In genomic region chr22:48161354-48161753, GRCh38 we compare ENCODE assay signal across 17 cellular contexts.
DNase-seq lines count a peak whose midpoint lies in the region; ATAC-seq and TF ChIP-seq lines count a peak whose summit lies in the region.
"Had no signal": no experiment of that assay in that cellular context is flagged by ENCODE, and none has a peak within 500 bp of the region (broad histone marks: within the 10 kb centered on the region; RNA-seq: fewer than 3 reads in every experiment).

No MANE protein-coding gene starts in this region.

- H4K5ac ChIP-seq in mesendoderm (ENCODE audit: low read length), result no peak overlapping the region

- no peak for TF ChIP-seq CTCF in mucosa of descending colon (IDR thresholded peaks at IDR 0.05)

- H3K4me3 ChIP-seq in mucosa of descending colon, result no peak overlapping the region
- H3K4me3 ChIP-seq in mesendoderm (ENCODE audit: low read length), result no peak overlapping the region
- H3K4me3 ChIP-seq: BLaER1 treated with 17β-estradiol and CSF1 and Interleukin-3, amounts not matched to agents 10 nM and 100 nM; K562 had no signal

- H3K79me1 ChIP-seq in mesendoderm (ENCODE audit: low read length), result no peaks in the 10 kb centered on the region

- intact Hi-C loops in mucosa of descending colon (cut with DNase I, micrococcal nuclease), result no loop called here

- H2BK15ac ChIP-seq in mesendoderm (replicated peaks; ENCODE audit: low read depth), result no peak overlapping the region

- no peak overlapping the region for H3K4ac ChIP-seq in mesendoderm (ENCODE audit: low read depth, low read length)

- no peak overlapping the region for H3K23ac ChIP-seq in mesendoderm (ENCODE audit: low read length)

- H3K56ac ChIP-seq in mesendoderm (ENCODE audit: low read length), result no peak overlapping the region

- H3K27ac ChIP-seq in mesendoderm (ENCODE audit: low read depth, low read length), result no peak overlapping the region
- H3K27ac ChIP-seq: BLaER1 treated with 17β-estradiol and CSF1 and Interleukin-3, amounts not matched to agents 10 nM and 100 nM had no signal

- no peak overlapping the region for H3K4me2 ChIP-seq in mesendoderm (ENCODE audit: low read length)
- H3K4me2 ChIP-seq: BLaER1 treated with 17β-estradiol and CSF1 and Interleukin-3, amounts not matched to agents 10 nM and 100 nM had no signal

- peak; percentile 13 for DNase-seq in NCI-H748 (lab: John Stamatoyannopoulos, UW; ENCODE audit: unreplicated experiment)
- DNase-seq in NCI-H748 treated with DMSO at 0.1 percent for 48 hours (lab: John Stamatoyannopoulos, UW), result no peak
- peak; percentile 18 for DNase-seq in SW480 (ENCODE audit: low spot score)
- peak in 2 of 3 donors; percentile 62 to 75 for DNase-seq in mucosa of descending colon
- DNase-seq in stimulated activated CD4-positive, alpha-beta T cell treated with anti-CD3 and anti-CD28 coated beads, Interleukin-12 subunit alpha, Interleukin-12 subunit beta, amount 100 ng/mL, for 4 hours, result no peak
- no peak for DNase-seq in mesendoderm
- no peak for DNase-seq in HCEC 1CT
- DNase-seq: CD8-positive, alpha-beta memory T cell; COR-L47; DMS 273 treated with DMSO at 0.1 percent for 48 hours; DMS53; GDM1; GOT3; H7; IMR-90 had no signal

- no peak overlapping the region for H2BK5ac ChIP-seq in mesendoderm (ENCODE audit: low read length)

- H3K9me3 ChIP-seq in mucosa of descending colon, result no peaks in the 10 kb centered on the region
- H3K9me3 ChIP-seq: BLaER1 treated with 17β-estradiol and CSF1 and Interleukin-3, amounts not matched to agents 10 nM and 100 nM had no signal

- H3K79me2 ChIP-seq in mesendoderm (ENCODE audit: control insufficient read depth, insufficient read depth, low read length), result no peaks in the 10 kb centered on the region

- H2BK120ac ChIP-seq in mesendoderm (ENCODE audit: low read depth, low read length), result no peak overlapping the region

- H4K8ac ChIP-seq in mesendoderm (ENCODE audit: low read depth, low read length), result no peak overlapping the region

- WGBS in mesendoderm (ENCODE audit: extremely low coverage, insufficient coverage, low lambda C conversion rate), result no CpG with 5 or more reads among the region's 7 CpGs

- peak; percentile 26 for ATAC-seq in mucosa of descending colon
- ATAC-seq: K562 had no signal

- H3K4me1 ChIP-seq in mucosa of descending colon (ENCODE audit: low read depth), result peaks cover 15% of the 10 kb centered on the region
- H3K4me1 ChIP-seq in mesendoderm (ENCODE audit: control insufficient read depth, low read depth, low read length), result no peaks in the 10 kb centered on the region

- no peak overlapping the region for H3K9ac ChIP-seq in mesendoderm (ENCODE audit: low read length)
- H3K9ac ChIP-seq: BLaER1 treated with 17β-estradiol and CSF1 and Interleukin-3, amounts not matched to agents 10 nM and 100 nM had no signal

- no peak overlapping the region for H2AK5ac ChIP-seq in mesendoderm (ENCODE audit: low read length)

- no peak overlapping the region for H3K18ac ChIP-seq in mesendoderm (ENCODE audit: low read length)

- H3K27me3 ChIP-seq in mesendoderm (ENCODE audit: insufficient read depth, low read length, poor library complexity), result no peaks in the 10 kb centered on the region
- H3K27me3 ChIP-seq: BLaER1 treated with 17β-estradiol and CSF1 and Interleukin-3, amounts not matched to agents 10 nM and 100 nM had no signal

- H3K36me3 ChIP-seq in mucosa of descending colon (ENCODE audit: low read depth), result no peaks in the 10 kb centered on the region
- no peaks in the 10 kb centered on the region for H3K36me3 ChIP-seq in mesendoderm (ENCODE audit: control insufficient read depth, insufficient read depth, low read length)
- H3K36me3 ChIP-seq: BLaER1 treated with 17β-estradiol and CSF1 and Interleukin-3, amounts not matched to agents 10 nM and 100 nM had no signal

Comparison
In these comparisons a context has a peak if more than half of its experiments do, and no peak if none do; other contexts are left out.
1. DNase-seq: peak in NCI-H748 (single experiment), SW480 (single experiment) and mucosa of descending colon (2 of 3); none in NCI-H748 treated with DMSO at 0.1 percent for 48 hours (single experiment), stimulated activated CD4-positive, alpha-beta T cell treated with anti-CD3 and anti-CD28 coated beads, Interleukin-12 subunit alpha, Interleukin-12 subunit beta, amount 100 ng/mL, for 4 hours (single experiment), mesendoderm (single experiment) and HCEC 1CT (single experiment).